1 cellular context compared by ENCODE assay signal in genomic region chr4:47642985-47643745, GRCh38.
TF ChIP-seq lines count a peak whose summit lies in the region.

No MANE protein-coding gene starts in this region.

TF ChIP-seq in GM23338, 12 proteins besides CTCF, POLR2A, EP300 and RAD21 (continued from another document):
- TF ChIP-seq ZNF462 (CRISPR knock-in tag; IDR thresholded peaks at IDR 0.05): no peak
- TF ChIP-seq ETS1 (IDR thresholded peaks at IDR 0.05): no peak
- TF ChIP-seq, protein P1, sequence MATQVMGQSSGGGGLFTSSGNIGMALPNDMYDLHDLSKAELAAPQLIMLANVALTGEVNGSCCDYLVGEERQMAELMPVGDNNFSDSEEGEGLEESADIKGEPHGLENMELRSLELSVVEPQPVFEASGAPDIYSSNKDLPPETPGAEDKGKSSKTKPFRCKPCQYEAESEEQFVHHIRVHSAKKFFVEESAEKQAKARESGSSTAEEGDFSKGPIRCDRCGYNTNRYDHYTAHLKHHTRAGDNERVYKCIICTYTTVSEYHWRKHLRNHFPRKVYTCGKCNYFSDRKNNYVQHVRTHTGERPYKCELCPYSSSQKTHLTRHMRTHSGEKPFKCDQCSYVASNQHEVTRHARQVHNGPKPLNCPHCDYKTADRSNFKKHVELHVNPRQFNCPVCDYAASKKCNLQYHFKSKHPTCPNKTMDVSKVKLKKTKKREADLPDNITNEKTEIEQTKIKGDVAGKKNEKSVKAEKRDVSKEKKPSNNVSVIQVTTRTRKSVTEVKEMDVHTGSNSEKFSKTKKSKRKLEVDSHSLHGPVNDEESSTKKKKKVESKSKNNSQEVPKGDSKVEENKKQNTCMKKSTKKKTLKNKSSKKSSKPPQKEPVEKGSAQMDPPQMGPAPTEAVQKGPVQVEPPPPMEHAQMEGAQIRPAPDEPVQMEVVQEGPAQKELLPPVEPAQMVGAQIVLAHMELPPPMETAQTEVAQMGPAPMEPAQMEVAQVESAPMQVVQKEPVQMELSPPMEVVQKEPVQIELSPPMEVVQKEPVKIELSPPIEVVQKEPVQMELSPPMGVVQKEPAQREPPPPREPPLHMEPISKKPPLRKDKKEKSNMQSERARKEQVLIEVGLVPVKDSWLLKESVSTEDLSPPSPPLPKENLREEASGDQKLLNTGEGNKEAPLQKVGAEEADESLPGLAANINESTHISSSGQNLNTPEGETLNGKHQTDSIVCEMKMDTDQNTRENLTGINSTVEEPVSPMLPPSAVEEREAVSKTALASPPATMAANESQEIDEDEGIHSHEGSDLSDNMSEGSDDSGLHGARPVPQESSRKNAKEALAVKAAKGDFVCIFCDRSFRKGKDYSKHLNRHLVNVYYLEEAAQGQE (IDR thresholded peaks at IDR 0.05; ENCODE audit: unreplicated experiment): no peak
- TF ChIP-seq CREB1 (CRISPR knock-in tag; IDR thresholded peaks at IDR 0.05; ENCODE audit: low read depth): no peak
- TF ChIP-seq ZNF114 (CRISPR knock-in tag; IDR thresholded peaks at IDR 0.05): no peak
- no peak for TF ChIP-seq NANOG (IDR thresholded peaks at IDR 0.05; ENCODE audit: borderline replicate concordance)
- TF ChIP-seq JUNB (IDR thresholded peaks at IDR 0.05; ENCODE audit: unreplicated experiment): no peak
TF ChIP-seq in GM23338: peak in this region for 0.
